In genomic region chr6:26433680-26434079, GRCh38 we compare ENCODE assay signal across 8 cellular contexts. TPM values are rescaled to one million over a fixed set of nuclear protein-coding genes. Genes with fewer than 3 reads are reported as not detected.
DNase-seq lines count a peak whose midpoint lies in the region; ATAC-seq, FAIRE-seq and TF ChIP-seq lines count a peak whose summit lies in the region.
"Not testable (repeated sequence)": the region's sequence is repeated elsewhere in the genome, so short reads cannot be mapped to it uniquely, and the experiment has no call there.

No MANE protein-coding gene starts in this region.

- RAD21 ChIA-PET in HCT116 (lab: Charles Lee; ENCODE audit: low non-redundant PET in 1 of 2, low total read pairs in 2 of 2, uncharacterized antibody in 2 of 2, unreplicated experiment in 2 of 2): not testable (repeated sequence)

- H3K9me3 ChIP-seq in HCT116 (ENCODE audit: control insufficient read depth in 1 of 2, insufficient read depth in 1 of 2, low read depth in 1 of 2, low read length in 2 of 2); K562 (replicated peaks; ENCODE audit: control insufficient read depth, insufficient read depth, low read depth, low read length): not testable (repeated sequence)

- peaks cover 32% of the 10 kb centered on the region for H3K4me1 ChIP-seq in ACC112 (ENCODE audit: control insufficient read depth, insufficient read depth, low read length, unreplicated experiment)
- H3K4me1 ChIP-seq in HCT116 (ENCODE audit: control insufficient read depth in 1 of 2, insufficient read depth in 2 of 2, low read length in 2 of 2): not testable (repeated sequence)
- peaks cover 2 to 19% of the 10 kb centered on the region in 2 experiments; a peak in 3 of 5 replicates for H3K4me1 ChIP-seq in K562 (replicated peaks in 1 of 2; ENCODE audit: control insufficient read depth in 2 of 2, insufficient read depth in 2 of 2, low read length in 2 of 2)

- TF ChIP-seq EP300 in K562 (IDR thresholded peaks at IDR 0.05; ENCODE audit: low read length): not testable (repeated sequence)

- TF ChIP-seq CTCF in HCT116 (IDR thresholded peaks at IDR 0.05 in 2 of 3, conservative IDR thresholded peaks at IDR 0.05 in 1 of 3; ENCODE audit: borderline replicate concordance in 1 of 3, insufficient read depth in 1 of 3, low read depth in 2 of 3, low read length in 2 of 3); K562 (IDR thresholded peaks at IDR 0.05 in 2 of 3, conservative IDR thresholded peaks at IDR 0.05 in 1 of 3; ENCODE audit: insufficient read depth in 2 of 3, low read depth in 1 of 3, low read length in 3 of 3); brain microvascular endothelial cell (IDR thresholded peaks at IDR 0.05; ENCODE audit: low read depth, low read length, missing control alignments); chondrocyte (IDR thresholded peaks at IDR 0.05); endothelial cell (IDR thresholded peaks at IDR 0.05; ENCODE audit: unreplicated experiment); osteocyte (IDR thresholded peaks at IDR 0.05): not testable (repeated sequence)

- H3K27me3 ChIP-seq in ACC112 (ENCODE audit: insufficient read depth, low read length); HCT116 (ENCODE audit: insufficient read depth, low read length); K562 (ENCODE audit: control insufficient read depth in 2 of 2, insufficient read depth in 2 of 2, low read length in 2 of 2); brain microvascular endothelial cell (replicated peaks): not testable (repeated sequence)

- H3K4me1 Mint-ChIP-seq in chondrocyte (ENCODE audit: low read depth) (peaks cover 36% of the 10 kb centered on the region), endothelial cell (ENCODE audit: unreplicated experiment) (peaks cover 17% of the 10 kb centered on the region), osteocyte (ENCODE audit: unreplicated experiment) (peaks cover 38% of the 10 kb centered on the region)

- H3K9me3 Mint-ChIP-seq in chondrocyte (ENCODE audit: low read depth); endothelial cell (ENCODE audit: unreplicated experiment); osteocyte (ENCODE audit: unreplicated experiment): not testable (repeated sequence)

- TF ChIP-seq RAD21 in HCT116 (IDR thresholded peaks at IDR 0.05; ENCODE audit: low read depth); K562 (CRISPR knock-in tag; conservative IDR thresholded peaks at IDR 0.05 in 1 of 2, IDR thresholded peaks at IDR 0.05 in 1 of 2): not testable (repeated sequence)

- H3K36me3 Mint-ChIP-seq in chondrocyte (ENCODE audit: low read depth) (peaks cover 23% of the 10 kb centered on the region), endothelial cell (ENCODE audit: low read depth, unreplicated experiment) (peaks cover 56% of the 10 kb centered on the region), osteocyte (ENCODE audit: unreplicated experiment) (peaks cover 26% of the 10 kb centered on the region)

- not testable (repeated sequence) for H3K4me3 Mint-ChIP-seq in chondrocyte (ENCODE audit: unreplicated experiment); osteocyte (ENCODE audit: unreplicated experiment)
- peak overlapping the region; percentile 54 for H3K4me3 Mint-ChIP-seq in endothelial cell (ENCODE audit: unreplicated experiment)

- not testable (repeated sequence) for H2AFZ ChIP-seq in ACC112 (ENCODE audit: low read length, unreplicated experiment); HCT116 (ENCODE audit: low read depth, low read length, poor library complexity, severe bottlenecking); K562 (ENCODE audit: low read depth, low read length)

- H3K27me3 Mint-ChIP-seq in chondrocyte (ENCODE audit: low read depth); endothelial cell (ENCODE audit: unreplicated experiment); osteocyte (ENCODE audit: unreplicated experiment): not testable (repeated sequence)

- intact Hi-C loops in HCT116 (cut with micrococcal nuclease); K562 (cut with micrococcal nuclease): not testable (repeated sequence)

- H3K4me3 ChIP-seq in ACC112 (ENCODE audit: low read depth, low read length); HCT116 (replicated peaks in 1 of 2; ENCODE audit: low read depth in 1 of 2, low read length in 2 of 2); K562; brain microvascular endothelial cell (ENCODE audit: low read depth, low read length): not testable (repeated sequence)

- ATAC-seq in HCT116, K562: not testable (repeated sequence)

- H3K79me2 ChIP-seq in ACC112 (ENCODE audit: control insufficient read depth, insufficient read depth, low read length, unreplicated experiment); HCT116 (ENCODE audit: insufficient read depth, low read length); K562 (ENCODE audit: control insufficient read depth, insufficient read depth, low read length): not testable (repeated sequence)

- H3K27ac ChIP-seq in ACC112 (ENCODE audit: low read depth, low read length): peak overlapping the region; percentile 97
- not testable (repeated sequence) for H3K27ac ChIP-seq in HCT116 (ENCODE audit: low read depth, low read length); K562 (ENCODE audit: extremely low read depth, low read depth, low read length)
- H3K27ac ChIP-seq in brain microvascular endothelial cell: peak overlapping the region; percentile 65

- not testable (repeated sequence) for H3K9ac ChIP-seq in HCT116 (ENCODE audit: low read length); K562 (ENCODE audit: insufficient read depth in 1 of 2, low read depth in 2 of 2, low read length in 2 of 2)

- not testable (repeated sequence) for TF ChIP-seq POLR2A in HCT116 (IDR thresholded peaks at IDR 0.05; ENCODE audit: borderline replicate concordance, extremely low read depth, insufficient read depth, insufficient read length); K562 (conservative IDR thresholded peaks at IDR 0.05)

- not testable (repeated sequence) for DNase-seq in HCT116 (ENCODE audit: low read depth, low spot score); K562 (ENCODE audit: extremely low read depth in 1 of 4, low spot score in 3 of 4); brain microvascular endothelial cell; chondrocyte (ENCODE audit: low spot score); endothelial cell (ENCODE audit: low spot score); osteocyte (ENCODE audit: extremely low spot score, unreplicated experiment)
- peak; percentile 18 for DNase-seq in NCI-H82 (lab: John Stamatoyannopoulos, UW)

- H4K20me1 ChIP-seq in HCT116 (ENCODE audit: insufficient read depth); K562 (replicated peaks; ENCODE audit: control insufficient read depth, insufficient read depth, low read length): not testable (repeated sequence)

- not testable (repeated sequence) for BruUV-seq in HCT116 (replicated peaks; lab: Mats Ljungman, UMichigan); K562 (replicated peaks; lab: Mats Ljungman, UMichigan)

- peak overlapping the region; percentile 52 for H3K27ac Mint-ChIP-seq in chondrocyte (ENCODE audit: unreplicated experiment)
- H3K27ac Mint-ChIP-seq in endothelial cell (ENCODE audit: unreplicated experiment): not testable (repeated sequence)
- H3K27ac Mint-ChIP-seq in osteocyte (ENCODE audit: unreplicated experiment): peak overlapping the region; percentile 90

- POLR2A ChIA-PET in HCT116 (lab: Charles Lee); K562 (lab: Yijun Ruan, JAX): not testable (repeated sequence)

- H3K36me3 ChIP-seq in ACC112 (ENCODE audit: insufficient read depth, low read length) (peaks cover 17% of the 10 kb centered on the region), brain microvascular endothelial cell (replicated peaks) (peaks cover 12% of the 10 kb centered on the region)
- not testable (repeated sequence) for H3K36me3 ChIP-seq in HCT116 (ENCODE audit: control insufficient read depth in 1 of 2, insufficient read depth in 2 of 2, low read length in 2 of 2); K562 (ENCODE audit: control insufficient read depth, insufficient read depth, low read length)

- not testable (repeated sequence) for H3K9me1 ChIP-seq in K562 (ENCODE audit: control insufficient read depth, insufficient read depth, low read length)

- not testable (repeated sequence) for H3K9me2 ChIP-seq in HCT116 (ENCODE audit: insufficient read depth)

- CTCF ChIA-PET in HCT116 (lab: Charles Lee); K562 (lab: Yijun Ruan, JAX; ENCODE audit: low intra/inter-chr PET ratio): not testable (repeated sequence)

- H3K4me2 ChIP-seq in HCT116 (ENCODE audit: low read length); K562 (ENCODE audit: insufficient read depth, low read length): not testable (repeated sequence)

- in situ Hi-C loops in K562 (cut with MboI); brain microvascular endothelial cell (cut with HindIII; ENCODE audit: low pct_ligation_motif_present, low sequenced_read_pairs): not testable (repeated sequence)

- WGBS in K562 (ENCODE audit: insufficient coverage, low coverage, missing lambda C conversion rate): 66% methylated on average over 8 of the region's 8 CpGs

- FAIRE-seq in K562 (lab: Jason Lieb, UNC): not testable (repeated sequence)

RNA-seq across cellular contexts. Expression of gene BTN3A3, which starts 6.6 kb away (rescaled TPM):
- total RNA-seq in HCT116 (2021; ENCODE audit: unreplicated experiment) (5.8 TPM), K562 (2014; rRNA removed) (0.45 and 1.0 TPM in 2 replicates), K562 (2014; rRNA removed; fragmentation: Illumina TruSeq; extraction: Trizol) (1.2 and 1.4 TPM in 2 replicates), K562 (2015; rRNA removed; fragmentation: Illumina TruSeq; extraction: Trizol) (0.98 and 1.3 TPM in 2 replicates), K562 (2021) (1.4 and 1.5 TPM in 2 replicates), chondrocyte (8.6 to 23.7 TPM (median 9.3 TPM) in 3 replicates), endothelial cell (ENCODE audit: unreplicated experiment) (3.1 TPM), osteocyte (17.3 and 17.7 TPM in 2 replicates)
- polyA plus RNA-seq in HCT116 (2012): 3.6 and 3.7 TPM in 2 replicates
- 19.6 and 24.0 TPM in 2 replicates for total RNA-seq in K562 (2011; cell fraction: chromatin; rRNA removed; ENCODE audit: low replicate concordance)
- 4.6 and 4.8 TPM in 2 replicates for total RNA-seq in K562 (2011; cell fraction: nucleolus; rRNA removed)
- 16.4 and 24.1 TPM in 2 replicates for total RNA-seq in K562 (2011; cell fraction: nucleoplasm; rRNA removed)
- polyA plus RNA-seq in K562 (2011; rRNA removed) (3.5 and 7.6 TPM in 2 replicates), K562 (2014; fragmentation: Illumina TruSeq; extraction: Trizol) (0.71 and 1.00 TPM in 2 replicates), K562 (2014; fragmentation: Nextera tagmentation; extraction: Ambion mirVana) (under 1 TPM; 0.21 to 0.41 TPM), K562 (2014; rRNA removed) (1.1 and 1.3 TPM in 2 replicates)
- 0.51 and 1.6 TPM in 2 replicates for polyA plus RNA-seq in K562 (2011; cell fraction: cytosol; rRNA removed)
- polyA plus RNA-seq in K562 (2011; cell fraction: nucleus; rRNA removed): 24.8 and 44.0 TPM in 2 replicates
- 1.1 and 3.0 TPM in 2 replicates for polyA plus RNA-seq in K562 (2012)
- polyA minus RNA-seq in K562 (2011; rRNA and poly(A)+ RNA removed): 5.6 and 15.4 TPM in 2 replicates
- 0.19 and 0.82 TPM in 2 replicates for polyA minus RNA-seq in K562 (2011; cell fraction: cytosol; rRNA and poly(A)+ RNA removed)
- 3.4 and 18.0 TPM in 2 replicates for polyA minus RNA-seq in K562 (2011; cell fraction: nucleus; rRNA and poly(A)+ RNA removed)

RNA-seq across cellular contexts. Expression of gene BTN2A1, which starts 24.1 kb away (rescaled TPM):
- total RNA-seq in HCT116 (2021; ENCODE audit: unreplicated experiment) (11.2 TPM), K562 (2014; rRNA removed) (6.7 and 6.8 TPM in 2 replicates), K562 (2014; rRNA removed; fragmentation: Illumina TruSeq; extraction: Trizol) (17.2 and 17.6 TPM in 2 replicates), K562 (2015; rRNA removed; fragmentation: Illumina TruSeq; extraction: Trizol) (15.9 and 16.2 TPM in 2 replicates), K562 (2021) (13.0 and 13.5 TPM in 2 replicates), chondrocyte (28.3 to 33.6 TPM (median 33.3 TPM) in 3 replicates), endothelial cell (ENCODE audit: unreplicated experiment) (28.7 TPM), osteocyte (27.0 and 27.7 TPM in 2 replicates)
- 11.1 and 12.0 TPM in 2 replicates for polyA plus RNA-seq in HCT116 (2012)
- total RNA-seq in K562 (2011; cell fraction: chromatin; rRNA removed; ENCODE audit: low replicate concordance): 41.4 and 45.8 TPM in 2 replicates
- 30.1 and 32.4 TPM in 2 replicates for total RNA-seq in K562 (2011; cell fraction: nucleolus; rRNA removed)
- total RNA-seq in K562 (2011; cell fraction: nucleoplasm; rRNA removed): 28.4 and 29.5 TPM in 2 replicates
- polyA plus RNA-seq in K562 (2011; rRNA removed) (18.9 and 23.2 TPM in 2 replicates), K562 (2014; fragmentation: Illumina TruSeq; extraction: Trizol) (19.4 and 22.1 TPM in 2 replicates), K562 (2014; fragmentation: Nextera tagmentation; extraction: Ambion mirVana) (10 to 100 TPM in 1 of 2 experiments, 1 to 10 TPM in 1; 7.0 to 16.4 TPM), K562 (2014; rRNA removed) (18.0 and 21.7 TPM in 2 replicates)
- polyA plus RNA-seq in K562 (2011; cell fraction: cytosol; rRNA removed): 13.3 and 16.1 TPM in 2 replicates
- 33.9 and 39.5 TPM in 2 replicates for polyA plus RNA-seq in K562 (2011; cell fraction: nucleus; rRNA removed)
- 12.6 and 22.3 TPM in 2 replicates for polyA plus RNA-seq in K562 (2012)
- polyA minus RNA-seq in K562 (2011; rRNA and poly(A)+ RNA removed): 22.7 and 32.0 TPM in 2 replicates
- polyA minus RNA-seq in K562 (2011; cell fraction: cytosol; rRNA and poly(A)+ RNA removed): 6.4 and 8.2 TPM in 2 replicates
- 11.0 and 19.7 TPM in 2 replicates for polyA minus RNA-seq in K562 (2011; cell fraction: nucleus; rRNA and poly(A)+ RNA removed)

RNA-seq across cellular contexts. Expression of gene BTN3A1, which starts 31.6 kb away (rescaled TPM):
- total RNA-seq in HCT116 (2021; ENCODE audit: unreplicated experiment) (9.0 TPM), K562 (2014; rRNA removed) (2.8 and 3.6 TPM in 2 replicates), K562 (2014; rRNA removed; fragmentation: Illumina TruSeq; extraction: Trizol) (4.3 and 4.7 TPM in 2 replicates), K562 (2015; rRNA removed; fragmentation: Illumina TruSeq; extraction: Trizol) (3.4 and 3.7 TPM in 2 replicates), K562 (2021) (3.9 and 4.2 TPM in 2 replicates), chondrocyte (10.9 to 19.3 TPM (median 11.6 TPM) in 3 replicates), endothelial cell (ENCODE audit: unreplicated experiment) (7.1 TPM), osteocyte (17.1 and 21.1 TPM in 2 replicates)
- 4.8 and 5.0 TPM in 2 replicates for polyA plus RNA-seq in HCT116 (2012)
- total RNA-seq in K562 (2011; cell fraction: chromatin; rRNA removed; ENCODE audit: low replicate concordance): 27.1 and 31.9 TPM in 2 replicates
- 9.3 and 13.9 TPM in 2 replicates for total RNA-seq in K562 (2011; cell fraction: nucleolus; rRNA removed)
- total RNA-seq in K562 (2011; cell fraction: nucleoplasm; rRNA removed): 16.0 and 21.1 TPM in 2 replicates
- polyA plus RNA-seq in K562 (2011; rRNA removed) (8.5 and 11.2 TPM in 2 replicates), K562 (2014; fragmentation: Illumina TruSeq; extraction: Trizol) (4.2 and 4.7 TPM in 2 replicates), K562 (2014; fragmentation: Nextera tagmentation; extraction: Ambion mirVana) (1 to 10 TPM in 1 of 2 experiments, under 1 TPM in 1; 0.84 to 2.5 TPM), K562 (2014; rRNA removed) (4.0 and 4.1 TPM in 2 replicates)
- 2.8 and 4.4 TPM in 2 replicates for polyA plus RNA-seq in K562 (2011; cell fraction: cytosol; rRNA removed)
- 26.6 and 31.8 TPM in 2 replicates for polyA plus RNA-seq in K562 (2011; cell fraction: nucleus; rRNA removed)
- 3.9 and 10.6 TPM in 2 replicates for polyA plus RNA-seq in K562 (2012)
- 9.1 and 10.0 TPM in 2 replicates for polyA minus RNA-seq in K562 (2011; rRNA and poly(A)+ RNA removed)
- 1.5 and 3.4 TPM in 2 replicates for polyA minus RNA-seq in K562 (2011; cell fraction: cytosol; rRNA and poly(A)+ RNA removed)
- 6.9 and 12.1 TPM in 2 replicates for polyA minus RNA-seq in K562 (2011; cell fraction: nucleus; rRNA and poly(A)+ RNA removed)

RNA-seq across cellular contexts. Expression of gene BTN2A2, which starts 50.8 kb away (rescaled TPM):
- total RNA-seq in HCT116 (2021; ENCODE audit: unreplicated experiment) (15.4 TPM), K562 (2014; rRNA removed) (5.9 and 8.1 TPM in 2 replicates), K562 (2014; rRNA removed; fragmentation: Illumina TruSeq; extraction: Trizol) (10.0 and 10.1 TPM in 2 replicates), K562 (2015; rRNA removed; fragmentation: Illumina TruSeq; extraction: Trizol) (7.9 and 8.6 TPM in 2 replicates), K562 (2021) (10.1 and 11.5 TPM in 2 replicates), chondrocyte (18.0 to 18.9 TPM (median 18.2 TPM) in 3 replicates), endothelial cell (ENCODE audit: unreplicated experiment) (19.3 TPM), osteocyte (27.8 and 32.0 TPM in 2 replicates)
- 13.0 and 14.6 TPM in 2 replicates for polyA plus RNA-seq in HCT116 (2012)
- total RNA-seq in K562 (2011; cell fraction: chromatin; rRNA removed; ENCODE audit: low replicate concordance): 52.6 and 53.2 TPM in 2 replicates
- 31.5 and 32.4 TPM in 2 replicates for total RNA-seq in K562 (2011; cell fraction: nucleolus; rRNA removed)
- 41.5 and 49.2 TPM in 2 replicates for total RNA-seq in K562 (2011; cell fraction: nucleoplasm; rRNA removed)
- polyA plus RNA-seq in K562 (2011; rRNA removed) (15.5 and 17.1 TPM in 2 replicates), K562 (2014; fragmentation: Illumina TruSeq; extraction: Trizol) (9.1 and 9.3 TPM in 2 replicates), K562 (2014; fragmentation: Nextera tagmentation; extraction: Ambion mirVana) (10 to 100 TPM in 1 of 2 experiments, 1 to 10 TPM in 1; 8.4 to 11.7 TPM), K562 (2014; rRNA removed) (10.2 and 11.9 TPM in 2 replicates)
- 11.3 and 11.6 TPM in 2 replicates for polyA plus RNA-seq in K562 (2011; cell fraction: cytosol; rRNA removed)
- 46.8 and 65.8 TPM in 2 replicates for polyA plus RNA-seq in K562 (2011; cell fraction: nucleus; rRNA removed)
- polyA plus RNA-seq in K562 (2012): 8.6 and 14.3 TPM in 2 replicates
- 22.6 and 30.6 TPM in 2 replicates for polyA minus RNA-seq in K562 (2011; rRNA and poly(A)+ RNA removed)
- 6.9 and 8.7 TPM in 2 replicates for polyA minus RNA-seq in K562 (2011; cell fraction: cytosol; rRNA and poly(A)+ RNA removed)
- 23.0 and 33.8 TPM in 2 replicates for polyA minus RNA-seq in K562 (2011; cell fraction: nucleus; rRNA and poly(A)+ RNA removed)
